Comparison of ENCODE assay signal across 8 cellular contexts in genomic region chr17:78381601-78382168, GRCh38. TPM values are rescaled to one million over a fixed set of nuclear protein-coding genes. Genes with fewer than 3 reads are reported as not detected.
DNase-seq lines count a peak whose midpoint lies in the region; ATAC-seq and FAIRE-seq lines count a peak whose summit lies in the region.

No MANE protein-coding gene starts in this region.

- ATAC-seq in aorta (ENCODE audit: low FRiP score) = no peak

- no peak for FAIRE-seq in urothelium cell line (lab: Jason Lieb, UNC)

- H3K9me3 ChIP-seq in GM23248 (ENCODE audit: low read depth) = no peaks in the 10 kb centered on the region
- H3K9me3 ChIP-seq in duodenal mucosa (ENCODE audit: control insufficient read depth in 1 of 2, low read length in 2 of 2) = no peaks in the 10 kb centered on the region
- no peaks in the 10 kb centered on the region for H3K9me3 ChIP-seq in aorta (ENCODE audit: control insufficient read depth, low read length)

- H3K36me3 Mint-ChIP-seq in T-helper 2 cell treated with Interferon-gamma antibody and Interleukin-4, amounts not matched to agents 5 μg/mL and 100 μg/mL, for 36 hours (ENCODE audit: low read depth) = peaks cover 37% of the 10 kb centered on the region

- H3K9ac ChIP-seq in GM23248 (peak overlapping the region; percentile 99), duodenal mucosa (ENCODE audit: low read depth in 1 of 2, low read length in 2 of 2) (peak overlapping the region; percentile 21 to 63)

- H3K36me3 ChIP-seq in GM23248 (ENCODE audit: low read depth) = no peaks in the 10 kb centered on the region
- peaks cover 0 to 4% of the 10 kb centered on the region in 2 donors for H3K36me3 ChIP-seq in duodenal mucosa (ENCODE audit: control insufficient read depth in 1 of 2, insufficient read depth in 2 of 2, low read length in 2 of 2)
- H3K36me3 ChIP-seq in aorta (ENCODE audit: control insufficient read depth in 1 of 2, insufficient read depth in 2 of 2, low read length in 1 of 2) = no peaks in the 10 kb centered on the region

- H4K20me1 ChIP-seq in GM23248 (ENCODE audit: insufficient read depth) = no peaks in the 10 kb centered on the region

- H3K27ac Mint-ChIP-seq in T-helper 2 cell treated with Interferon-gamma antibody and Interleukin-4, amounts not matched to agents 5 μg/mL and 100 μg/mL, for 36 hours = peak overlapping the region; percentile 89

- intact Hi-C loops in aorta (cut with DNase I) = no loop called here

- H3K4me3 ChIP-seq in GM23248 (peak overlapping the region; percentile 47), duodenal mucosa (ENCODE audit: low read depth in 1 of 2, low read length in 2 of 2) (peak overlapping the region; percentile 12 to 33), aorta (ENCODE audit: low read length in 2 of 2) (no peak overlapping the region)

- peak overlapping the region; percentile 80 for H3K4me2 ChIP-seq in GM23248 (ENCODE audit: unreplicated experiment)

- peaks cover 83% of the 10 kb centered on the region for H3F3A ChIP-seq in GM23248 (ENCODE audit: insufficient read depth)

- WGBS in GM23248 (ENCODE audit: low coverage in 1 of 2, low lambda C conversion rate in 2 of 2, missing lambda C conversion rate in 2 of 2), 2 experiments = 25 to 27% methylated on average over 11 of the region's 11 CpGs
- WGBS in aorta, 2 donors = 84 to 88% methylated on average over 11 of the region's 11 CpGs

- H3K9me3 Mint-ChIP-seq in T-helper 2 cell treated with Interferon-gamma antibody and Interleukin-4, amounts not matched to agents 5 μg/mL and 100 μg/mL, for 36 hours = no peaks in the 10 kb centered on the region

- peaks cover 73% of the 10 kb centered on the region for H3K79me2 ChIP-seq in GM23248 (ENCODE audit: insufficient read depth)

- in situ Hi-C loops in GM23248 (cut with MboI) = no loop called here

- H3K4me1 ChIP-seq in GM23248 (ENCODE audit: insufficient read depth) (peaks cover 74% of the 10 kb centered on the region), duodenal mucosa (ENCODE audit: control insufficient read depth in 1 of 2, insufficient read depth in 2 of 2, low read length in 2 of 2) (peaks cover 62 to 73% of the 10 kb centered on the region in 2 donors), aorta (ENCODE audit: control insufficient read depth in 1 of 2, insufficient read depth in 2 of 2, low read length in 2 of 2) (peaks cover 0 to 7% of the 10 kb centered on the region in 2 donors)

- no peaks in the 10 kb centered on the region for H3K27me3 Mint-ChIP-seq in T-helper 2 cell treated with Interferon-gamma antibody and Interleukin-4, amounts not matched to agents 5 μg/mL and 100 μg/mL, for 36 hours (ENCODE audit: low read depth)

- H3K27ac ChIP-seq in GM23248 (peak overlapping the region; percentile 99), duodenal mucosa (ENCODE audit: low read depth, low read length) (peak overlapping the region; percentile 68), aorta (ENCODE audit: low read depth in 1 of 2, low read length in 2 of 2) (no peak overlapping the region)

- peak; percentile 69 for DNase-seq in GM23248
- peak; percentile 53 for DNase-seq in T-helper 2 cell treated with Interferon-gamma antibody and Interleukin-4, amounts not matched to agents 5 μg/mL and 100 μg/mL, for 36 hours (ENCODE audit: low spot score)
- DNase-seq in renal cortical epithelial cell (ENCODE audit: low read depth) = peak; percentile 98
- no peak for DNase-seq in mucosa of gallbladder (ENCODE audit: low spot score)
- no peak for DNase-seq in aorta
- no peak for DNase-seq in urothelium cell line (ENCODE audit: low spot score)
- DNase-seq in amniotic stem cell (lab: John Stamatoyannopoulos, UW) = no peak

- H3K27me3 ChIP-seq in GM23248 (replicated peaks; ENCODE audit: insufficient read depth) (no peaks in the 10 kb centered on the region), duodenal mucosa (ENCODE audit: control insufficient read depth in 1 of 2, insufficient read depth in 2 of 2, low read length in 2 of 2) (no peaks in the 10 kb centered on the region), aorta (ENCODE audit: control insufficient read depth in 1 of 2, insufficient read depth in 2 of 2, low read length in 1 of 2) (no peaks in the 10 kb centered on the region)

- no peaks in the 10 kb centered on the region for H3K9me2 ChIP-seq in GM23248 (ENCODE audit: insufficient read depth)

- peak overlapping the region; percentile 92 for H3K4me3 Mint-ChIP-seq in T-helper 2 cell treated with Interferon-gamma antibody and Interleukin-4, amounts not matched to agents 5 μg/mL and 100 μg/mL, for 36 hours

- H2AFZ ChIP-seq in GM23248 = no peak overlapping the region

- peaks cover 69% of the 10 kb centered on the region for H3K4me1 Mint-ChIP-seq in T-helper 2 cell treated with Interferon-gamma antibody and Interleukin-4, amounts not matched to agents 5 μg/mL and 100 μg/mL, for 36 hours (ENCODE audit: low read depth)

RNA-seq across cellular contexts. Expression of gene PGS1, which starts 3.2 kb away (rescaled TPM):
- total RNA-seq in GM23248 (2014; rRNA removed; shearing (Covaris generic)) = 31.4 and 32.5 TPM in 2 replicates
- 28.6 and 30.2 TPM in 2 replicates for polyA plus RNA-seq in GM23248 (2016; fragmentation: Nextera tagmentation; extraction: Ambion mirVana)
- 29.0 and 52.9 TPM in 2 replicates for total RNA-seq in renal cortical epithelial cell
- 40.4 TPM for total RNA-seq in mucosa of gallbladder
- total RNA-seq in aorta = 10 to 100 TPM; 46.5 to 67.0 TPM
- 10 to 100 TPM in 1 of 2 donors, 1 to 10 TPM in 1; 9.9 to 30.3 TPM for polyA plus RNA-seq in aorta

RNA-seq across cellular contexts. Expression of gene SOCS3, which starts 21.8 kb away (rescaled TPM):
- 47.8 and 50.6 TPM in 2 replicates for total RNA-seq in GM23248 (2014; rRNA removed; shearing (Covaris generic))
- 31.2 and 31.5 TPM in 2 replicates for polyA plus RNA-seq in GM23248 (2016; fragmentation: Nextera tagmentation; extraction: Ambion mirVana)
- 46.4 and 94.7 TPM in 2 replicates for total RNA-seq in renal cortical epithelial cell
- 11.9 TPM for total RNA-seq in mucosa of gallbladder
- 100 to 1,000 TPM; 107 to 182 TPM for total RNA-seq in aorta
- 10 to 100 TPM; 15.5 to 76.1 TPM for polyA plus RNA-seq in aorta

Comparison
In these comparisons a context has a peak if more than half of its experiments do, and no peak if none do; other contexts are left out.
1. DNase-seq: peak in GM23248 (single experiment), T-helper 2 cell treated with Interferon-gamma antibody and Interleukin-4, amounts not matched to agents 5 μg/mL and 100 μg/mL, for 36 hours (single experiment) and renal cortical epithelial cell (single experiment); none in mucosa of gallbladder (single experiment), aorta (0 of 2), urothelium cell line (single experiment) and amniotic stem cell (single experiment).
2. H3K27ac ChIP-seq: peak in GM23248 (single experiment) and duodenal mucosa (single experiment); none in aorta (0 of 2).
3. H3K4me3 ChIP-seq: peak in GM23248 (single experiment) and duodenal mucosa (2 of 2); none in aorta (0 of 2).